In genomic region chr12:22409071-22409951, GRCh38 we compare ENCODE assay signal across 8 cellular contexts.
DNase-seq lines count a peak whose midpoint lies in the region; ATAC-seq and TF ChIP-seq lines count a peak whose summit lies in the region.

No MANE protein-coding gene starts in this region.

- H3K4me1 Mint-ChIP-seq in osteocyte (ENCODE audit: unreplicated experiment): no peaks in the 10 kb centered on the region

- no peaks in the 10 kb centered on the region for H3K36me3 Mint-ChIP-seq in osteocyte (ENCODE audit: unreplicated experiment)

- H3K4me3 Mint-ChIP-seq in osteocyte (ENCODE audit: unreplicated experiment): no peak overlapping the region

- no peaks in the 10 kb centered on the region for H3K9me3 Mint-ChIP-seq in osteocyte (ENCODE audit: unreplicated experiment)

- DNase-seq in GM10248 (ENCODE audit: extremely low spot score): peak; percentile 75
- peak; percentile 62 for DNase-seq in astrocyte of the cerebellum (ENCODE audit: low read depth)
- DNase-seq in stimulated activated CD4-positive, alpha-beta T cell treated with anti-CD3 and anti-CD28 coated beads, Interleukin-2, amount 100 ng/mL, for 24 hours: peak; percentile 24 to 43
- DNase-seq in NCI-H2227 (lab: John Stamatoyannopoulos, UW; ENCODE audit: unreplicated experiment): no peak
- DNase-seq in osteocyte (ENCODE audit: extremely low spot score, unreplicated experiment): no peak
- DNase-seq in mesenteric fat pad (ENCODE audit: low spot score): no peak

- no peak overlapping the region for H3K27ac Mint-ChIP-seq in osteocyte (ENCODE audit: unreplicated experiment)

- POLR2A ChIA-PET in GM10248 (lab: Yijun Ruan, JAX): no interaction called here

- CTCF ChIA-PET in GM10248 (lab: Yijun Ruan, JAX): interaction anchor here (0.9 to 1.7 kb wide), 7 partner anchors 10 to 712 kb away, joined by 3 to 5 read pairs (median 3); no protein-coding TSS in a partner anchor

- no peak overlapping the region for H3K4me3 ChIP-seq in astrocyte of the cerebellum (ENCODE audit: low read depth, low read length)

- in situ Hi-C loops in astrocyte of the cerebellum (cut with HindIII; ENCODE audit: low sequenced_read_pairs): no loop called here

- H3K27me3 Mint-ChIP-seq in osteocyte (ENCODE audit: unreplicated experiment): peaks cover 2% of the 10 kb centered on the region

- ATAC-seq in GM21360 (IDR thresholded peaks at IDR 0.05; ENCODE audit: unreplicated experiment): peak; percentile 96
- ATAC-seq in HG03520 (IDR thresholded peaks at IDR 0.05; ENCODE audit: unreplicated experiment): peak; percentile 94

- TF ChIP-seq CTCF in GM10248 (IDR thresholded peaks at IDR 0.05; ENCODE audit: control extremely low read depth, extremely low read depth, low read depth, missing control alignments): no peak
- no peak for TF ChIP-seq CTCF in astrocyte of the cerebellum (IDR thresholded peaks at IDR 0.05; ENCODE audit: low read depth, low read length, missing control alignments)
- no peak for TF ChIP-seq CTCF in osteocyte (IDR thresholded peaks at IDR 0.05)

Comparison
In these comparisons a context has a peak if more than half of its experiments do, and no peak if none do; other contexts are left out.
1. DNase-seq: peak in GM10248 (single experiment), astrocyte of the cerebellum (single experiment) and stimulated activated CD4-positive, alpha-beta T cell treated with anti-CD3 and anti-CD28 coated beads, Interleukin-2, amount 100 ng/mL, for 24 hours (2 of 2); none in NCI-H2227 (single experiment), osteocyte (single experiment) and mesenteric fat pad (single experiment).